ENCODE assay signal across 13 cellular contexts in genomic region chr3:14423197-14423743, GRCh38. TPM values are rescaled to one million over a fixed set of nuclear protein-coding genes. Genes with fewer than 3 reads are reported as not detected.
DNase-seq lines count a peak whose midpoint lies in the region; ATAC-seq and TF ChIP-seq lines count a peak whose summit lies in the region.
"Had no signal": no experiment of that assay in that cellular context is flagged by ENCODE, and none has a peak within 500 bp of the region (broad histone marks: within the 10 kb centered on the region; RNA-seq: fewer than 3 reads in every experiment).

No MANE protein-coding gene starts in this region.

- H3K4me2 ChIP-seq in mammary epithelial cell (ENCODE audit: insufficient read depth, low read depth, low read length) = no peak overlapping the region

- peaks cover 16% of the 10 kb centered on the region for H3K79me2 ChIP-seq in mammary epithelial cell (ENCODE audit: insufficient read depth, low read length)

- H3K27me3 ChIP-seq in CD8-positive, alpha-beta T cell (ENCODE audit: insufficient read depth, low read length) = no peaks in the 10 kb centered on the region
- H3K27me3 ChIP-seq in mammary epithelial cell (ENCODE audit: insufficient read depth, low read length) = no peaks in the 10 kb centered on the region

- POLR2A ChIA-PET in CD8-positive, alpha-beta T cell (lab: Charles Lee) = interaction anchor here (1.1 to 3.5 kb wide), 3 partner anchors 9 to 21 kb away, joined by 4 to 16 read pairs (median 8); partner anchors contain the start of gene SLC6A6
- POLR2A ChIA-PET in RWPE1 (lab: Yijun Ruan, JAX; ENCODE audit: low non-redundant PET) = no interaction called here

- H3K27ac ChIP-seq in CD8-positive, alpha-beta T cell (ENCODE audit: low read depth, low read length) = no peak overlapping the region
- no peak overlapping the region for H3K27ac ChIP-seq in mammary epithelial cell (ENCODE audit: insufficient read depth, low read depth, low read length)
- H3K27ac ChIP-seq in RWPE1 = no peak overlapping the region

- peaks cover 57% of the 10 kb centered on the region for H3K4me1 ChIP-seq in CD8-positive, alpha-beta T cell (ENCODE audit: insufficient read depth, low read length)
- peaks cover 4% of the 10 kb centered on the region for H3K4me1 ChIP-seq in mammary epithelial cell (ENCODE audit: insufficient read depth, low read length)

- dilution Hi-C loops in mammary epithelial cell (cut with HindIII; ENCODE audit: low sequenced_read_pairs) = no loop called here

- ATAC-seq in CD8-positive, alpha-beta T cell = no peak
- ATAC-seq in naive B cell (ENCODE audit: low read depth in 2 of 2) = no peak
- no peak for ATAC-seq in GM18909 (IDR thresholded peaks at IDR 0.05; ENCODE audit: poor library complexity, unreplicated experiment)

- no peak overlapping the region for H3K4me3 Mint-ChIP-seq in CD8-positive, alpha-beta T cell
- peak overlapping the region in 4 of 8 donors; percentile 20 to 89 (median 54) for H3K4me3 Mint-ChIP-seq in naive B cell
- H3K4me3 Mint-ChIP-seq in type B pancreatic cell = no peak overlapping the region

- BruUV-seq in mammary epithelial cell (replicated peaks; lab: Mats Ljungman, UMichigan) = no TSS peak

- H3K36me3 Mint-ChIP-seq in CD8-positive, alpha-beta T cell = peaks cover 30% of the 10 kb centered on the region
- H3K36me3 Mint-ChIP-seq in naive B cell (no peaks in the 10 kb centered on the region), type B pancreatic cell (peaks cover 6% of the 10 kb centered on the region)

- H3K9me3 Mint-ChIP-seq in CD8-positive, alpha-beta T cell = no peaks in the 10 kb centered on the region
- H3K9me3 Mint-ChIP-seq in naive B cell (no peaks in the 10 kb centered on the region), type B pancreatic cell (no peaks in the 10 kb centered on the region)

- no peak overlapping the region for H3K4me3 ChIP-seq in CD8-positive, alpha-beta T cell (ENCODE audit: low read depth, low read length)
- no peak overlapping the region for H3K4me3 ChIP-seq in mammary epithelial cell (replicated peaks in 1 of 3; ENCODE audit: insufficient read depth in 1 of 3, low read depth in 2 of 3, low read length in 3 of 3)

- H2AFZ ChIP-seq in mammary epithelial cell (ENCODE audit: low read depth, low read length) = no peak overlapping the region

- no peaks in the 10 kb centered on the region for H3K9me3 ChIP-seq in CD8-positive, alpha-beta T cell (ENCODE audit: low read length)
- no peaks in the 10 kb centered on the region for H3K9me3 ChIP-seq in mammary epithelial cell (replicated peaks; ENCODE audit: insufficient read depth, low read length)

- in situ Hi-C loops in mammary epithelial cell (cut with MboI; ENCODE audit: low sequenced_read_pairs in 2 of 2) = no loop called here

- DNase-seq in CD8-positive, alpha-beta T cell = no peak
- DNase-seq in HuH-7.5 (ENCODE audit: low spot score) (peak; percentile 81), mammary epithelial cell (peak; percentile 54), naive B cell (no peak), RWPE1 (ENCODE audit: low spot score) (no peak), type B pancreatic cell (ENCODE audit: extremely low spot score, unreplicated experiment) (no peak), putamen (ENCODE audit: low spot score) (no peak)
- DNase-seq: aorta, EL, erythroblast, NCI-H1092 treated with DMSO at 0.1 percent for 48 hours, posterior cingulate gyrus had no signal

- H4K20me1 ChIP-seq in mammary epithelial cell (ENCODE audit: insufficient read depth, low read length) = no peaks in the 10 kb centered on the region

- H3K27me3 Mint-ChIP-seq in CD8-positive, alpha-beta T cell (ENCODE audit: low read depth) = no peaks in the 10 kb centered on the region
- H3K27me3 Mint-ChIP-seq in naive B cell = no peaks in the 10 kb centered on the region
- H3K27me3 Mint-ChIP-seq in type B pancreatic cell = no peaks in the 10 kb centered on the region

- WGBS in mammary epithelial cell (ENCODE audit: low coverage, missing lambda C conversion rate) = 73% methylated on average over 2 of the region's 2 CpGs

- no peak overlapping the region for H3K9ac ChIP-seq in mammary epithelial cell (ENCODE audit: insufficient read depth, low read length)

- TF ChIP-seq CTCF in CD8-positive, alpha-beta T cell (IDR thresholded peaks at IDR 0.05) = no peak
- no peak for TF ChIP-seq CTCF in mammary epithelial cell (conservative IDR thresholded peaks at IDR 0.05 in 1 of 2, IDR thresholded peaks at IDR 0.05 in 1 of 2; ENCODE audit: extremely low read depth in 1 of 2, insufficient read depth in 1 of 2, low read depth in 1 of 2, low read length in 2 of 2)
- TF ChIP-seq CTCF in RWPE1 (conservative IDR thresholded peaks at IDR 0.05; ENCODE audit: low read depth) = no peak
- no peak for TF ChIP-seq CTCF in type B pancreatic cell (conservative IDR thresholded peaks at IDR 0.05)

- H3K4me1 Mint-ChIP-seq in CD8-positive, alpha-beta T cell (ENCODE audit: low read depth) = peaks cover 64% of the 10 kb centered on the region
- H3K4me1 Mint-ChIP-seq in naive B cell (peaks cover 53 to 62% (median 60%) of the 10 kb centered on the region in 3 donors), type B pancreatic cell (ENCODE audit: unreplicated experiment) (peaks cover 45% of the 10 kb centered on the region)

- peak overlapping the region; percentile 99 for H3K27ac Mint-ChIP-seq in CD8-positive, alpha-beta T cell
- H3K27ac Mint-ChIP-seq in naive B cell = peak overlapping the region; percentile 38 to 99 (median 74)
- H3K27ac Mint-ChIP-seq in type B pancreatic cell = no peak overlapping the region

- H3K36me3 ChIP-seq in CD8-positive, alpha-beta T cell (ENCODE audit: insufficient read depth, low read length) = peaks cover 2% of the 10 kb centered on the region
- no peaks in the 10 kb centered on the region for H3K36me3 ChIP-seq in mammary epithelial cell (ENCODE audit: insufficient read depth, low read length)

- intact Hi-C loops in CD8-positive, alpha-beta T cell (cut with DNase I, micrococcal nuclease) = loop anchor here in 1 of 2 experiments (10.0 kb wide), 1 partner anchor 938 kb away; the partner anchor contains the start of gene HDAC11
- intact Hi-C loops in mammary epithelial cell (cut with micrococcal nuclease) = no loop called here

- CTCF ChIA-PET in CD8-positive, alpha-beta T cell (lab: Charles Lee) = no interaction called here
- CTCF ChIA-PET in mammary epithelial cell (lab: Charles Lee; ENCODE audit: low non-redundant PET) = no interaction called here
- CTCF ChIA-PET in RWPE1 (lab: Yijun Ruan, JAX) = no interaction called here

RNA-seq across cellular contexts. Expression of gene SLC6A6, which starts 20.9 kb away (rescaled TPM):
- 10 to 100 TPM; 25.8 to 30.9 TPM for total RNA-seq in CD8-positive, alpha-beta T cell
- total RNA-seq in mammary epithelial cell (10 to 100 TPM; 14.8 to 17.7 TPM), type B pancreatic cell (ENCODE audit: low replicate concordance) (24.5 and 30.3 TPM in 2 replicates)
- polyA plus RNA-seq in mammary epithelial cell (13.4 TPM), naive B cell (ENCODE audit: low read depth in 6 of 6) (1 to 10 TPM; 4.7 to 9.1 (median 6.2) TPM)
- polyA minus RNA-seq in mammary epithelial cell = 76.1 TPM

Comparison
In these comparisons a context has a peak if more than half of its experiments do, and no peak if none do; other contexts are left out.
1. DNase-seq: peak in HuH-7.5 (single experiment) and mammary epithelial cell (single experiment); none in CD8-positive, alpha-beta T cell (0 of 7), naive B cell (single experiment), RWPE1 (single experiment), type B pancreatic cell (single experiment) and putamen (single experiment).